32 cellular contexts compared by ENCODE assay signal in genomic region chr20:17795003-17795402, GRCh38.
DNase-seq lines count a peak whose midpoint lies in the region; ATAC-seq, FAIRE-seq and TF ChIP-seq lines count a peak whose summit lies in the region.
"Had no signal": no experiment of that assay in that cellular context is flagged by ENCODE, and none has a peak within 500 bp of the region (broad histone marks: within the 10 kb centered on the region; RNA-seq: fewer than 3 reads in every experiment).

No MANE protein-coding gene starts in this region.

- H3K4me1 Mint-ChIP-seq in T-helper 17 cell (peaks cover 6% of the 10 kb centered on the region), nephron (peaks cover 18% of the 10 kb centered on the region)
- H3K4me1 Mint-ChIP-seq in activated T-cell treated with anti-CD3 and anti-CD28 coated beads, Interleukin-2, amount 50 U/mL, for 24 hours (ENCODE audit: low read depth): no peaks in the 10 kb centered on the region
- H3K4me1 Mint-ChIP-seq: immature natural killer cell had no signal

- peaks cover 40% of the 10 kb centered on the region for H3K4me1 ChIP-seq in body of pancreas
- peaks cover 1 to 28% (median 25%) of the 10 kb centered on the region in 5 donors for H3K4me1 ChIP-seq in subcutaneous abdominal adipose tissue (ENCODE audit: control insufficient read depth in 5 of 5, insufficient read depth in 5 of 5, low read length in 5 of 5)

- H3K9me3 Mint-ChIP-seq in nephron: peaks cover 8% of the 10 kb centered on the region
- H3K9me3 Mint-ChIP-seq in activated T-cell treated with anti-CD3 and anti-CD28 coated beads, Interleukin-2, amount 50 U/mL, for 24 hours: peaks cover 3% of the 10 kb centered on the region
- H3K9me3 Mint-ChIP-seq: activated T-helper 1 cell treated with anti-CD3 and anti-CD28 coated beads, Interleukin-12 subunit alpha, Interleukin-12 subunit beta, Interleukin-2, Interleukin-4 antibody, amounts not matched to agents 30 ng/mL and 10 ng/mL and 1 ng/mL, durations not matched to agents 14 hours and 24 hours and 36 hours had no signal

- ATAC-seq in T-helper 17 cell (no peak), body of pancreas (no peak)
- ATAC-seq: stimulated activated naive B cell treated with anti-CD40 and anti-IgM and Interleukin-4, amounts not matched to agents 10 μg/mL and 1 μg/mL and 100 μg/mL, for 72 hours had no signal

- H3K27me3 ChIP-seq in body of pancreas (no peaks in the 10 kb centered on the region), subcutaneous abdominal adipose tissue (ENCODE audit: control insufficient read depth in 5 of 5, insufficient read depth in 4 of 5, low read length in 5 of 5) (no peaks in the 10 kb centered on the region)
- H3K27me3 ChIP-seq: BLaER1, brain microvascular endothelial cell, gastrocnemius medialis, neutrophil, testis had no signal

- H3K4me3 Mint-ChIP-seq in T-helper 17 cell (peak overlapping the region; percentile 72), nephron (no peak overlapping the region)
- no peak overlapping the region for H3K4me3 Mint-ChIP-seq in activated T-cell treated with anti-CD3 and anti-CD28 coated beads, Interleukin-2, amount 50 U/mL, for 24 hours
- H3K4me3 Mint-ChIP-seq: activated T-helper 1 cell treated with anti-CD3 and anti-CD28 coated beads, Interleukin-12 subunit alpha, Interleukin-12 subunit beta, Interleukin-2, Interleukin-4 antibody, amounts not matched to agents 30 ng/mL and 10 ng/mL and 1 ng/mL, durations not matched to agents 14 hours and 24 hours and 36 hours; immature natural killer cell; stimulated activated naive B cell treated with anti-CD40 and anti-IgM and Interleukin-4, amounts not matched to agents 10 μg/mL and 1 μg/mL and 100 μg/mL, for 72 hours had no signal

- H3K36me3 ChIP-seq in body of pancreas (replicated peaks in 1 of 2; ENCODE audit: insufficient read depth in 1 of 2, low read depth in 2 of 2) (no peaks in the 10 kb centered on the region), subcutaneous abdominal adipose tissue (ENCODE audit: control insufficient read depth in 5 of 5, insufficient read depth in 5 of 5, low read length in 5 of 5) (no peaks in the 10 kb centered on the region)
- H3K36me3 ChIP-seq: BLaER1, brain microvascular endothelial cell, gastrocnemius medialis, neutrophil had no signal

- H3K4me3 ChIP-seq in body of pancreas (no peak overlapping the region), subcutaneous abdominal adipose tissue (ENCODE audit: low read depth in 1 of 5, low read length in 5 of 5) (no peak overlapping the region)
- H3K4me3 ChIP-seq: BLaER1, gastrocnemius medialis, PC-9, skin epidermis, testis had no signal

- intact Hi-C loops in body of pancreas (cut with DNase I): no loop called here

- H3K9ac ChIP-seq in subcutaneous abdominal adipose tissue (ENCODE audit: low read length in 5 of 5): no peak overlapping the region
- H3K9ac ChIP-seq: BLaER1 had no signal

- TF ChIP-seq CTCF in body of pancreas (IDR thresholded peaks at IDR 0.05) (no peak), nephron (IDR thresholded peaks at IDR 0.05; ENCODE audit: unreplicated experiment in 3 of 3) (no peak), D721Med (IDR thresholded peaks at IDR 0.05; ENCODE audit: insufficient read depth, missing control alignments) (no peak)

- no peak for FAIRE-seq in D721Med (lab: Jason Lieb, UNC)
- FAIRE-seq: H54 had no signal

- no peaks in the 10 kb centered on the region for H3K9me3 ChIP-seq in T-helper 17 cell (ENCODE audit: control insufficient read depth, low read length, poor library complexity, severe bottlenecking)
- no peaks in the 10 kb centered on the region for H3K9me3 ChIP-seq in body of pancreas
- H3K9me3 ChIP-seq in subcutaneous abdominal adipose tissue (ENCODE audit: control insufficient read depth in 5 of 5, low read length in 5 of 5): peaks cover 0 to 3% (median 0%) of the 10 kb centered on the region in 5 donors
- H3K9me3 ChIP-seq: gastrocnemius medialis, neutrophil, testis had no signal

- H3K36me3 Mint-ChIP-seq in T-helper 17 cell (ENCODE audit: low read depth) (peaks cover 4% of the 10 kb centered on the region), nephron (ENCODE audit: low read depth) (no peaks in the 10 kb centered on the region)
- no peaks in the 10 kb centered on the region for H3K36me3 Mint-ChIP-seq in activated T-cell treated with anti-CD3 and anti-CD28 coated beads, Interleukin-2, amount 50 U/mL, for 24 hours (ENCODE audit: low read depth)

- TF ChIP-seq POLR2A in body of pancreas (IDR thresholded peaks at IDR 0.05): no peak

- H3K27ac Mint-ChIP-seq in T-helper 17 cell (no peak overlapping the region), nephron (peak overlapping the region in 2 of 3 experiments; percentile 20 to 40)
- no peak overlapping the region for H3K27ac Mint-ChIP-seq in activated T-cell treated with anti-CD3 and anti-CD28 coated beads, Interleukin-2, amount 50 U/mL, for 24 hours
- H3K27ac Mint-ChIP-seq: activated T-helper 1 cell treated with anti-CD3 and anti-CD28 coated beads, Interleukin-12 subunit alpha, Interleukin-12 subunit beta, Interleukin-2, Interleukin-4 antibody, amounts not matched to agents 30 ng/mL and 10 ng/mL and 1 ng/mL, durations not matched to agents 14 hours and 24 hours and 36 hours; immature natural killer cell; progenitor cell of endocrine pancreas; stimulated activated naive B cell treated with anti-CD40 and anti-IgM and Interleukin-4, amounts not matched to agents 10 μg/mL and 1 μg/mL and 100 μg/mL, for 72 hours had no signal

- H3K27me3 Mint-ChIP-seq in T-helper 17 cell (peaks cover 10% of the 10 kb centered on the region), nephron (ENCODE audit: low read depth) (no peaks in the 10 kb centered on the region)
- H3K27me3 Mint-ChIP-seq in activated T-cell treated with anti-CD3 and anti-CD28 coated beads, Interleukin-2, amount 50 U/mL, for 24 hours: peaks cover 36% of the 10 kb centered on the region

- H3K27ac ChIP-seq in body of pancreas (peak overlapping the region; percentile 76 to 93 (median 86)), subcutaneous abdominal adipose tissue (ENCODE audit: low read depth, low read length) (peak overlapping the region; percentile 93)
- H3K27ac ChIP-seq: BLaER1, brain microvascular endothelial cell, HL-60, neutrophil, PC-9, testis had no signal

- no peak for DNase-seq in T-helper 17 cell
- no peak for DNase-seq in body of pancreas
- DNase-seq in globus pallidus (ENCODE audit: low spot score): no peak
- DNase-seq in D721Med (ENCODE audit: insufficient read length, low spot score): no peak
- no peak for DNase-seq in iPS-NIHi7 (ENCODE audit: extremely low spot score)
- no peak for DNase-seq in activated T-cell treated with anti-CD3 and anti-CD28 coated beads, Interleukin-2, amount 50 U/mL, for 24 hours
- DNase-seq: activated CD4-positive, alpha-beta T cell treated with anti-CD3 and anti-CD28 coated beads, Interleukin-2, amount 50 U/mL, for 48 hours; activated CD4-positive, CD25-positive, alpha-beta regulatory T cell treated with anti-CD3 and anti-CD28 coated beads, Interleukin-2, amount 50 U/mL, for 72 hours; activated CD8-positive, alpha-beta memory T cell treated with anti-CD3 and anti-CD28 coated beads, Interleukin-2, amount 50 U/mL, for 4 hours; activated naive CD4-positive, alpha-beta T cell treated with Interleukin-2 at 50 U/mL for 16 hours; brain microvascular endothelial cell; gastrocnemius medialis; immature natural killer cell; Karpas-422; NCI-H1436; NCI-H2081; NCI-H2227 treated with DMSO at 0.1 percent for 48 hours; NCI-H526; NK-92 treated with Interleukin-12 subunit alpha and Interleukin-12 subunit beta, amount 100 ng/mL, for 24 hours; PC-9; stimulated activated naive B cell treated with anti-CD40 and anti-IgM and Interleukin-4, amounts not matched to agents 10 μg/mL and 1 μg/mL and 100 μg/mL, for 72 hours; T-helper 2 cell; testis had no signal

Comparison
In these comparisons a context has a peak if more than half of its experiments do, and no peak if none do; other contexts are left out.
1. H3K27ac Mint-ChIP-seq: peak in nephron (2 of 3); none in T-helper 17 cell (single experiment) and activated T-cell treated with anti-CD3 and anti-CD28 coated beads, Interleukin-2, amount 50 U/mL, for 24 hours (single experiment).